In genomic region chr5:61441742-61442141, GRCh38 we compare ENCODE assay signal across 17 cellular contexts.
DNase-seq lines count a peak whose midpoint lies in the region; ATAC-seq and TF ChIP-seq lines count a peak whose summit lies in the region.
"Had no signal": no experiment of that assay in that cellular context is flagged by ENCODE, and none has a peak within 500 bp of the region (broad histone marks: within the 10 kb centered on the region; RNA-seq: fewer than 3 reads in every experiment).

No MANE protein-coding gene starts in this region.

- H3K4me1 ChIP-seq in HCT116 (ENCODE audit: control insufficient read depth in 1 of 2, insufficient read depth in 2 of 2, low read length in 2 of 2) = no peaks in the 10 kb centered on the region
- H3K4me1 ChIP-seq in upper lobe of left lung = no peaks in the 10 kb centered on the region
- H3K4me1 ChIP-seq: BLaER1 treated with 17β-estradiol and CSF1 and Interleukin-3, amounts not matched to agents 10 nM and 100 nM had no signal

- H3K9me3 ChIP-seq in HCT116 (ENCODE audit: control insufficient read depth in 1 of 2, insufficient read depth in 1 of 2, low read depth in 1 of 2, low read length in 2 of 2) = peaks cover 0 to 10% of the 10 kb centered on the region in 2 experiments; a peak in 2 of 4 replicates
- peaks cover 0 to 21% (median 14%) of the 10 kb centered on the region in 4 donors for H3K9me3 ChIP-seq in upper lobe of left lung

- no peak for TF ChIP-seq CTCF in HCT116 (IDR thresholded peaks at IDR 0.05 in 2 of 3, conservative IDR thresholded peaks at IDR 0.05 in 1 of 3; ENCODE audit: borderline replicate concordance in 1 of 3, insufficient read depth in 1 of 3, low read depth in 2 of 3, low read length in 2 of 3)
- TF ChIP-seq CTCF in dorsolateral prefrontal cortex (IDR thresholded peaks at IDR 0.05 in 54 of 56, conservative IDR thresholded peaks at IDR 0.05 in 2 of 56; ENCODE audit: low read depth in 1 of 56, partially characterized antibody in 56 of 56) = no peak
- TF ChIP-seq CTCF in upper lobe of left lung (IDR thresholded peaks at IDR 0.05) = no peak

- no peak for TF ChIP-seq RAD21 in HCT116 (IDR thresholded peaks at IDR 0.05; ENCODE audit: low read depth)

- peaks cover 29% of the 10 kb centered on the region; the same call in 1 of the 2 replicates for H3K79me2 ChIP-seq in HCT116 (ENCODE audit: insufficient read depth, low read length)

- no peak for ATAC-seq in HCT116
- no peak for ATAC-seq in upper lobe of left lung (ENCODE audit: low FRiP score in 2 of 2)
- no peak for ATAC-seq in GM19395 (IDR thresholded peaks at IDR 0.05; ENCODE audit: unreplicated experiment)
- ATAC-seq: GM12878, GM23338 had no signal

- H3K9ac ChIP-seq in HCT116 (ENCODE audit: low read length) = no peak overlapping the region
- H3K9ac ChIP-seq: BLaER1 treated with 17β-estradiol and CSF1 and Interleukin-3, amounts not matched to agents 10 nM and 100 nM had no signal

- H3K4me3 ChIP-seq in HCT116 (replicated peaks in 1 of 2; ENCODE audit: low read depth in 1 of 2, low read length in 2 of 2) (no peak overlapping the region), dorsolateral prefrontal cortex (no peak overlapping the region), upper lobe of left lung (no peak overlapping the region)
- H3K4me3 ChIP-seq: GM12878, GM23338 had no signal

- H3K27me3 ChIP-seq in HCT116 (ENCODE audit: insufficient read depth, low read length) = no peaks in the 10 kb centered on the region
- no peaks in the 10 kb centered on the region for H3K27me3 ChIP-seq in dorsolateral prefrontal cortex
- no peaks in the 10 kb centered on the region for H3K27me3 ChIP-seq in upper lobe of left lung
- H3K27me3 ChIP-seq: BLaER1 treated with 17β-estradiol and CSF1 and Interleukin-3, amounts not matched to agents 10 nM and 100 nM had no signal

- TF ChIP-seq POLR2A in HCT116 (IDR thresholded peaks at IDR 0.05; ENCODE audit: borderline replicate concordance, extremely low read depth, insufficient read depth, insufficient read length) = no peak
- no peak for TF ChIP-seq POLR2A in upper lobe of left lung (IDR thresholded peaks at IDR 0.05)

- H3K36me3 ChIP-seq in HCT116 (ENCODE audit: control insufficient read depth in 1 of 2, insufficient read depth in 2 of 2, low read length in 2 of 2) (no peaks in the 10 kb centered on the region), upper lobe of left lung (no peaks in the 10 kb centered on the region)

- DNase-seq in CD1c-positive myeloid dendritic cell (ENCODE audit: extremely low spot score) = peak; percentile 28
- no peak for DNase-seq in HCT116 (ENCODE audit: low read depth, low spot score)
- no peak for DNase-seq in dorsolateral prefrontal cortex
- no peak for DNase-seq in upper lobe of left lung
- DNase-seq in NCI-H2107 treated with DMSO at 0.1 percent for 48 hours (lab: John Stamatoyannopoulos, UW; ENCODE audit: unreplicated experiment) = no peak
- DNase-seq: CD4-positive, CD25-positive, alpha-beta regulatory T cell; CD8-positive, alpha-beta memory T cell; COR-L47; DMS 273 treated with DMSO at 0.1 percent for 48 hours; DMS53; DND-41; EL had no signal

- H3K4me2 ChIP-seq in HCT116 (ENCODE audit: low read length) = no peak overlapping the region
- H3K4me2 ChIP-seq: BLaER1 treated with 17β-estradiol and CSF1 and Interleukin-3, amounts not matched to agents 10 nM and 100 nM; GM23338 had no signal

- WGBS in upper lobe of left lung, 2 donors = 95 to 98% methylated on average over 4 of the region's 4 CpGs

- no peaks in the 10 kb centered on the region for H3K9me2 ChIP-seq in HCT116 (ENCODE audit: insufficient read depth)

- no peaks in the 10 kb centered on the region for H4K20me1 ChIP-seq in HCT116 (ENCODE audit: insufficient read depth)

- RAD21 ChIA-PET in HCT116 (lab: Charles Lee; ENCODE audit: low non-redundant PET in 1 of 2, low total read pairs in 2 of 2, uncharacterized antibody in 2 of 2, unreplicated experiment in 2 of 2) = no interaction called here

- no TSS peak for BruUV-seq in HCT116 (replicated peaks; lab: Mats Ljungman, UMichigan)

- no peak overlapping the region for H2AFZ ChIP-seq in HCT116 (ENCODE audit: low read depth, low read length, poor library complexity, severe bottlenecking)
- H2AFZ ChIP-seq: GM23338 had no signal

- H3K27ac ChIP-seq in HCT116 (ENCODE audit: low read depth, low read length) = no peak overlapping the region
- H3K27ac ChIP-seq in dorsolateral prefrontal cortex = peak overlapping the region in 53 of 59 donors; percentile 1 to 95 (median 78)
- H3K27ac ChIP-seq in temporal lobe (ENCODE audit: low read depth, low read length) = peak overlapping the region; percentile 73
- no peak overlapping the region for H3K27ac ChIP-seq in upper lobe of left lung
- H3K27ac ChIP-seq: BLaER1 treated with 17β-estradiol and CSF1 and Interleukin-3, amounts not matched to agents 10 nM and 100 nM had no signal

- intact Hi-C loops in HCT116 (cut with micrococcal nuclease) (no loop called here), dorsolateral prefrontal cortex (cut with DNase I) (loop anchor here in 1 of 2 donors (10.0 kb wide), 1 partner anchor 183 kb away; no protein-coding TSS in a partner anchor)

- TF ChIP-seq EP300 in upper lobe of left lung (IDR thresholded peaks at IDR 0.05) = no peak

- CTCF ChIA-PET in HCT116 (lab: Charles Lee) = no interaction called here

- POLR2A ChIA-PET in HCT116 (lab: Charles Lee) = no interaction called here

TF ChIP-seq in HCT116, 20 proteins besides CTCF, POLR2A, EP300 and RAD21:
- TF ChIP-seq EZH2 (IDR thresholded peaks at IDR 0.05) (no peak), EGR1 (IDR thresholded peaks at IDR 0.05; ENCODE audit: low read depth) (no peak), SIN3A (IDR thresholded peaks at IDR 0.05; ENCODE audit: low read depth) (no peak), SP1 (IDR thresholded peaks at IDR 0.05; ENCODE audit: low read depth) (no peak), CBX3 (IDR thresholded peaks at IDR 0.05; ENCODE audit: low read depth) (peak; percentile 36; the same call in 1 of the 2 replicates)

Comparison
In these comparisons a context has a peak if more than half of its experiments do, and no peak if none do; other contexts are left out.
1. H3K27ac ChIP-seq: peak in dorsolateral prefrontal cortex (53 of 59) and temporal lobe (single experiment); none in HCT116 (single experiment) and upper lobe of left lung (0 of 4).